ENCODE assay signal across 1 cellular context in genomic region chr1:174022080-174022975, GRCh38.
TF ChIP-seq lines count a peak whose summit lies in the region.

RC3H1 (minus strand) TSS chr1:174022357; CDS start chr1:173992985, 29,372 bp downstream.

TF ChIP-seq in HEK293, 187 proteins besides CTCF, POLR2A, EP300 and RAD21 (continued from another document and continues in another):
- TF ChIP-seq ZNF398 (tag by site-specific recombination; IDR thresholded peaks at IDR 0.05) (no peak; the same call in 1 of the 2 replicates), SP2 (tag by site-specific recombination; IDR thresholded peaks at IDR 0.05) (peak; percentile 97), MYNN (tag by site-specific recombination; IDR thresholded peaks at IDR 0.05; ENCODE audit: borderline replicate concordance) (no peak), GLIS2 (tag by site-specific recombination; IDR thresholded peaks at IDR 0.05) (peak; percentile 28; the same call in 1 of the 2 replicates), ZBTB1 (tag by site-specific recombination; IDR thresholded peaks at IDR 0.05) (no peak), ZNF785 (tag by site-specific recombination; IDR thresholded peaks at IDR 0.05) (no peak), SCRT1 (tag by site-specific recombination; IDR thresholded peaks at IDR 0.05; ENCODE audit: borderline replicate concordance) (no peak), ZNF571 (tag by site-specific recombination; IDR thresholded peaks at IDR 0.05) (no peak), PRDM6 (tag by site-specific recombination; IDR thresholded peaks at IDR 0.05) (no peak), ZNF670 (tag by site-specific recombination; IDR thresholded peaks at IDR 0.05; ENCODE audit: low read depth) (no peak), ZBTB8A (tag by site-specific recombination; IDR thresholded peaks at IDR 0.05) (peak; percentile 84), IKZF3 (tag by site-specific recombination; IDR thresholded peaks at IDR 0.05) (no peak; the same call in 1 of the 2 replicates), ZSCAN18 (tag by site-specific recombination; IDR thresholded peaks at IDR 0.05) (no peak), ZNF354C (tag by site-specific recombination; IDR thresholded peaks at IDR 0.05; ENCODE audit: borderline replicate concordance, low read depth) (no peak), SALL2 (tag by site-specific recombination; IDR thresholded peaks at IDR 0.05; ENCODE audit: borderline replicate concordance) (no peak), ZBTB11 (tag by site-specific recombination; conservative IDR thresholded peaks at IDR 0.05; ENCODE audit: low read depth) (peak; percentile 66), ZNF514 (tag by site-specific recombination; IDR thresholded peaks at IDR 0.05) (no peak), OSR2 (tag by site-specific recombination; IDR thresholded peaks at IDR 0.05) (no peak), ZNF133 (tag by site-specific recombination; IDR thresholded peaks at IDR 0.05) (no peak), ZNF423 (tag by site-specific recombination; IDR thresholded peaks at IDR 0.05) (no peak), ZNF350 (tag by site-specific recombination; IDR thresholded peaks at IDR 0.05) (no peak), ZNF214 (tag by site-specific recombination; IDR thresholded peaks at IDR 0.05; ENCODE audit: borderline replicate concordance) (no peak), ZNF610 (tag by site-specific recombination; IDR thresholded peaks at IDR 0.05; ENCODE audit: borderline replicate concordance) (peak; percentile 70), MZF1 (tag by site-specific recombination; IDR thresholded peaks at IDR 0.05; ENCODE audit: borderline replicate concordance) (no peak), ZNF112 (tag by site-specific recombination; IDR thresholded peaks at IDR 0.05) (no peak), GLI2 (tag by site-specific recombination; IDR thresholded peaks at IDR 0.05; ENCODE audit: borderline replicate concordance, low read depth) (no peak), ZNF747 (tag by site-specific recombination; IDR thresholded peaks at IDR 0.05) (no peak), ZNF623 (tag by site-specific recombination; IDR thresholded peaks at IDR 0.05) (no peak), ZBTB7A (tag by site-specific recombination; IDR thresholded peaks at IDR 0.05; ENCODE audit: low read depth) (no peak), REPIN1 (tag by site-specific recombination; IDR thresholded peaks at IDR 0.05; ENCODE audit: low read depth) (no peak), ZNF146 (tag by site-specific recombination; IDR thresholded peaks at IDR 0.05) (no peak), AEBP2 (tag by site-specific recombination; IDR thresholded peaks at IDR 0.05; ENCODE audit: borderline replicate concordance) (no peak), ZSCAN16 (tag by site-specific recombination; IDR thresholded peaks at IDR 0.05) (no peak), ZNF530 (tag by site-specific recombination; IDR thresholded peaks at IDR 0.05; ENCODE audit: low read depth) (no peak), ZNF433 (tag by site-specific recombination; IDR thresholded peaks at IDR 0.05; ENCODE audit: low read depth) (no peak), EGR2 (tag by site-specific recombination; IDR thresholded peaks at IDR 0.05; ENCODE audit: low read depth) (peak; percentile 89), KLF1 (tag by site-specific recombination; IDR thresholded peaks at IDR 0.05) (peak; percentile 79), ZNF560 (tag by site-specific recombination; IDR thresholded peaks at IDR 0.05; ENCODE audit: borderline replicate concordance) (0 out of 2 replicates have a peak, but pooled peaks have one; percentile 8), TRIM28 (IDR thresholded peaks at IDR 0.05; ENCODE audit: borderline replicate concordance, low read length) (no peak), ZNF211 (tag by site-specific recombination; IDR thresholded peaks at IDR 0.05; ENCODE audit: low read depth) (no peak), ZNF561 (tag by site-specific recombination; IDR thresholded peaks at IDR 0.05; ENCODE audit: borderline replicate concordance) (no peak), ZBTB6 (tag by site-specific recombination; IDR thresholded peaks at IDR 0.05) (0 out of 2 replicates have a peak, but pooled peaks have one; percentile 9), ZNF449 (tag by site-specific recombination; IDR thresholded peaks at IDR 0.05) (no peak), ZBTB20 (tag by site-specific recombination; IDR thresholded peaks at IDR 0.05) (peak; percentile 45), ZNF555 (tag by site-specific recombination; conservative IDR thresholded peaks at IDR 0.05) (no peak), ZNF184 (tag by site-specific recombination; IDR thresholded peaks at IDR 0.05) (no peak), ZNF544 (tag by site-specific recombination; IDR thresholded peaks at IDR 0.05) (no peak), ZNF221 (tag by site-specific recombination; IDR thresholded peaks at IDR 0.05; ENCODE audit: borderline replicate concordance) (no peak)
- TF ChIP-seq, protein P1, sequence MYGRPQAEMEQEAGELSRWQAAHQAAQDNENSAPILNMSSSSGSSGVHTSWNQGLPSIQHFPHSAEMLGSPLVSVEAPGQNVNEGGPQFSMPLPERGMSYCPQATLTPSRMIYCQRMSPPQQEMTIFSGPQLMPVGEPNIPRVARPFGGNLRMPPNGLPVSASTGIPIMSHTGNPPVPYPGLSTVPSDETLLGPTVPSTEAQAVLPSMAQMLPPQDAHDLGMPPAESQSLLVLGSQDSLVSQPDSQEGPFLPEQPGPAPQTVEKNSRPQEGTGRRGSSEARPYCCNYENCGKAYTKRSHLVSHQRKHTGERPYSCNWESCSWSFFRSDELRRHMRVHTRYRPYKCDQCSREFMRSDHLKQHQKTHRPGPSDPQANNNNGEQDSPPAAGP (tag by site-specific recombination; IDR thresholded peaks at IDR 0.05) = peak; percentile 65; the same call in 1 of the 2 replicates
- TF ChIP-seq, protein P2, sequence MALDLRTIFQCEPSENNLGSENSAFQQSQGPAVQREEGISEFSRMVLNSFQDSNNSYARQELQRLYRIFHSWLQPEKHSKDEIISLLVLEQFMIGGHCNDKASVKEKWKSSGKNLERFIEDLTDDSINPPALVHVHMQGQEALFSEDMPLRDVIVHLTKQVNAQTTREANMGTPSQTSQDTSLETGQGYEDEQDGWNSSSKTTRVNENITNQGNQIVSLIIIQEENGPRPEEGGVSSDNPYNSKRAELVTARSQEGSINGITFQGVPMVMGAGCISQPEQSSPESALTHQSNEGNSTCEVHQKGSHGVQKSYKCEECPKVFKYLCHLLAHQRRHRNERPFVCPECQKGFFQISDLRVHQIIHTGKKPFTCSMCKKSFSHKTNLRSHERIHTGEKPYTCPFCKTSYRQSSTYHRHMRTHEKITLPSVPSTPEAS (tag by site-specific recombination; IDR thresholded peaks at IDR 0.05) = no peak
- TF ChIP-seq, protein P3, sequence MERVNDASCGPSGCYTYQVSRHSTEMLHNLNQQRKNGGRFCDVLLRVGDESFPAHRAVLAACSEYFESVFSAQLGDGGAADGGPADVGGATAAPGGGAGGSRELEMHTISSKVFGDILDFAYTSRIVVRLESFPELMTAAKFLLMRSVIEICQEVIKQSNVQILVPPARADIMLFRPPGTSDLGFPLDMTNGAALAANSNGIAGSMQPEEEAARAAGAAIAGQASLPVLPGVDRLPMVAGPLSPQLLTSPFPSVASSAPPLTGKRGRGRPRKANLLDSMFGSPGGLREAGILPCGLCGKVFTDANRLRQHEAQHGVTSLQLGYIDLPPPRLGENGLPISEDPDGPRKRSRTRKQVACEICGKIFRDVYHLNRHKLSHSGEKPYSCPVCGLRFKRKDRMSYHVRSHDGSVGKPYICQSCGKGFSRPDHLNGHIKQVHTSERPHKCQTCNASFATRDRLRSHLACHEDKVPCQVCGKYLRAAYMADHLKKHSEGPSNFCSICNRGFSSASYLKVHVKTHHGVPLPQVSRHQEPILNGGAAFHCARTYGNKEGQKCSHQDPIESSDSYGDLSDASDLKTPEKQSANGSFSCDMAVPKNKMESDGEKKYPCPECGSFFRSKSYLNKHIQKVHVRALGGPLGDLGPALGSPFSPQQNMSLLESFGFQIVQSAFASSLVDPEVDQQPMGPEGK (tag by site-specific recombination; IDR thresholded peaks at IDR 0.05) = peak; percentile 62; the same call in 1 of the 2 replicates
